In genomic region chr2:112154246-112155110, GRCh38 we compare ENCODE assay signal across 1 cellular context.
TF ChIP-seq lines count a peak whose summit lies in the region.

No MANE protein-coding gene starts in this region.

TF ChIP-seq in SK-N-SH, 30 proteins besides CTCF, POLR2A, EP300 and RAD21 (continued from another document):
- TF ChIP-seq PBX3 (IDR thresholded peaks at IDR 0.05) = no peak
- no peak for TF ChIP-seq NFIC (IDR thresholded peaks at IDR 0.05; ENCODE audit: borderline replicate concordance)
- no peak for TF ChIP-seq CHD2 (IDR thresholded peaks at IDR 0.05; ENCODE audit: low read length, partially characterized antibody)
- TF ChIP-seq GABPA (IDR thresholded peaks at IDR 0.05; ENCODE audit: low read depth) = no peak
- no peak for TF ChIP-seq GATA2 (CRISPR knock-in tag; IDR thresholded peaks at IDR 0.05)
- no peak for TF ChIP-seq IRF3 (IDR thresholded peaks at IDR 0.05; ENCODE audit: low read depth, low read length)
TF ChIP-seq in SK-N-SH: peak in this region for 0.
